In the genomic region with DNA sequence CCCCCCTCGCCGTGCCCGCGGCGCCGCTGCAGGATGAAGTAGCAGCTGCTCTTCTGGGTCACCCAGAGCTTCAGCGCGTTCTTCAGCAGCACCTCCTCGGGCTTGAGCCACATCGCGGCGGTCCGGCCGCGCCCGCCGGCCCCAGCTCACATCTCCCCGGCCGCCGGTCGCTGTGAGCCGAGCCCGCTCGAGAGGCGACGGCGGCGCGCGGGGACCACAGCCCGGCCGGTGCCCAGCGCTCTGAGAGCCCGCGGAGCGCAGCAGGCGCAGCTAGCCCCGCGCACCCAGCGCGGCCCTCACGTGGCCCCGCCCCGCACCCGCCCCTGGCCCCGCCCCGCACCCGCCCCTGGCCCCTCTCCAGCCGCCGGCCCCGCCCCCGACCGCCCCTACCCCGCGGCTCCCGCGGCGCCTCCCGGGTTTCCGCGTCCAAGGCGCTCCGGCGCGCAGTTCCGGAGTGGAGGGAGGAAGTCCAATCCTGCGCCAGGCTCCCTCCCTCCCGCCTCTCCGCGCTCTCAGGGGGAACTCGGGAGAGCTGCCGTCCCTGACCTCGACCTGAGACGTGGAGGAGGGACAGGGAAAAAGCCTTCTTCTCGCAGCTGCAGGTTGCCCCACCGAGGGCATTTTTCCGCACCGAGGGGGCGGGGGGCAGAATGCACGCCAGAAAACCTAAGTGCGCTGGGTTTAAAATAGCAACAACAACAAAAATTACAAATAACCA, we compare ENCODE assay signal across 1 cellular context.
TF ChIP-seq lines count a peak whose summit lies in the region.

A gene (minus strand): TSS at position 242 of the 718 bp plus-strand sequence. CDS start 129 bp downstream, at position 113.

TF ChIP-seq in K562, 482 proteins besides CTCF, POLR2A, EP300 and RAD21 (continued from another document and continues in another):
- TF ChIP-seq, protein P1, sequence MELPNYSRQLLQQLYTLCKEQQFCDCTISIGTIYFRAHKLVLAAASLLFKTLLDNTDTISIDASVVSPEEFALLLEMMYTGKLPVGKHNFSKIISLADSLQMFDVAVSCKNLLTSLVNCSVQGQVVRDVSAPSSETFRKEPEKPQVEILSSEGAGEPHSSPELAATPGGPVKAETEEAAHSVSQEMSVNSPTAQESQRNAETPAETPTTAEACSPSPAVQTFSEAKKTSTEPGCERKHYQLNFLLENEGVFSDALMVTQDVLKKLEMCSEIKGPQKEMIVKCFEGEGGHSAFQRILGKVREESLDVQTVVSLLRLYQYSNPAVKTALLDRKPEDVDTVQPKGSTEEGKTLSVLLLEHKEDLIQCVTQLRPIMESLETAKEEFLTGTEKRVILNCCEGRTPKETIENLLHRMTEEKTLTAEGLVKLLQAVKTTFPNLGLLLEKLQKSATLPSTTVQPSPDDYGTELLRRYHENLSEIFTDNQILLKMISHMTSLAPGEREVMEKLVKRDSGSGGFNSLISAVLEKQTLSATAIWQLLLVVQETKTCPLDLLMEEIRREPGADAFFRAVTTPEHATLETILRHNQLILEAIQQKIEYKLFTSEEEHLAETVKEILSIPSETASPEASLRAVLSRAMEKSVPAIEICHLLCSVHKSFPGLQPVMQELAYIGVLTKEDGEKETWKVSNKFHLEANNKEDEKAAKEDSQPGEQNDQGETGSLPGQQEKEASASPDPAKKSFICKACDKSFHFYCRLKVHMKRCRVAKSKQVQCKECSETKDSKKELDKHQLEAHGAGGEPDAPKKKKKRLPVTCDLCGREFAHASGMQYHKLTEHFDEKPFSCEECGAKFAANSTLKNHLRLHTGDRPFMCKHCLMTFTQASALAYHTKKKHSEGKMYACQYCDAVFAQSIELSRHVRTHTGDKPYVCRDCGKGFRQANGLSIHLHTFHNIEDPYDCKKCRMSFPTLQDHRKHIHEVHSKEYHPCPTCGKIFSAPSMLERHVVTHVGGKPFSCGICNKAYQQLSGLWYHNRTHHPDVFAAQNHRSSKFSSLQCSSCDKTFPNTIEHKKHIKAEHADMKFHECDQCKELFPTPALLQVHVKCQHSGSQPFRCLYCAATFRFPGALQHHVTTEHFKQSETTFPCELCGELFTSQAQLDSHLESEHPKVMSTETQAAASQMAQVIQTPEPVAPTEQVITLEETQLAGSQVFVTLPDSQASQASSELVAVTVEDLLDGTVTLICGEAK (IDR thresholded peaks at IDR 0.05) = peak; percentile 80
- TF ChIP-seq, protein P1 (CRISPR knock-in tag; IDR thresholded peaks at IDR 0.05) = no peak
- TF ChIP-seq NRF1 (conservative IDR thresholded peaks at IDR 0.05 in 1 of 2, IDR thresholded peaks at IDR 0.05 in 1 of 2) = peak; percentile 69 to 75
- TF ChIP-seq STAG1 (CRISPR knock-in tag; IDR thresholded peaks at IDR 0.05; ENCODE audit: borderline replicate concordance) = no peak
- TF ChIP-seq EGR1 (conservative IDR thresholded peaks at IDR 0.05) = 0 out of 2 replicates have a peak, but pooled peaks have one; percentile 20
- no peak for TF ChIP-seq EHMT2 (IDR thresholded peaks at IDR 0.05)
- TF ChIP-seq ZBED1 (IDR thresholded peaks at IDR 0.05) = no peak
- TF ChIP-seq RBBP5 (IDR thresholded peaks at IDR 0.05; ENCODE audit: borderline replicate concordance, insufficient read depth, low read length, poor library complexity, severe bottlenecking) = no peak
- TF ChIP-seq POLR2G (IDR thresholded peaks at IDR 0.05; ENCODE audit: low read depth, low read length) = peak; percentile 74
- TF ChIP-seq ETV1 (tag; conservative IDR thresholded peaks at IDR 0.05; ENCODE audit: low read depth) = peak; percentile 58
- TF ChIP-seq RB1 (IDR thresholded peaks at IDR 0.05; ENCODE audit: low read depth) = peak; percentile 37
- TF ChIP-seq, protein P2, sequence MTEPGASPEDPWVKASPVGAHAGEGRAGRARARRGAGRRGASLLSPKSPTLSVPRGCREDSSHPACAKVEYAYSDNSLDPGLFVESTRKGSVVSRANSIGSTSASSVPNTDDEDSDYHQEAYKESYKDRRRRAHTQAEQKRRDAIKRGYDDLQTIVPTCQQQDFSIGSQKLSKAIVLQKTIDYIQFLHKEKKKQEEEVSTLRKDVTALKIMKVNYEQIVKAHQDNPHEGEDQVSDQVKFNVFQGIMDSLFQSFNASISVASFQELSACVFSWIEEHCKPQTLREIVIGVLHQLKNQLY (CRISPR knock-in tag; conservative IDR thresholded peaks at IDR 0.05) = no peak
- TF ChIP-seq MAZ (CRISPR knock-in tag; conservative IDR thresholded peaks at IDR 0.05 in 1 of 2, IDR thresholded peaks at IDR 0.05 in 1 of 2) = peak; percentile 62 to 64; a peak in 3 of 4 replicates
- TF ChIP-seq TRIM24 (IDR thresholded peaks at IDR 0.05) = no peak
- peak; percentile 73 for TF ChIP-seq ELF1 (tag; IDR thresholded peaks at IDR 0.05)
- TF ChIP-seq GABPB1 (CRISPR knock-in tag; IDR thresholded peaks at IDR 0.05) = peak; percentile 62
- peak; percentile 37 for TF ChIP-seq POLR2B (IDR thresholded peaks at IDR 0.05; ENCODE audit: low read depth, partially characterized antibody)
- no peak for TF ChIP-seq POU5F1 (IDR thresholded peaks at IDR 0.05; ENCODE audit: borderline replicate concordance, low read depth, low read length, partially characterized antibody)
- TF ChIP-seq, protein P3, sequence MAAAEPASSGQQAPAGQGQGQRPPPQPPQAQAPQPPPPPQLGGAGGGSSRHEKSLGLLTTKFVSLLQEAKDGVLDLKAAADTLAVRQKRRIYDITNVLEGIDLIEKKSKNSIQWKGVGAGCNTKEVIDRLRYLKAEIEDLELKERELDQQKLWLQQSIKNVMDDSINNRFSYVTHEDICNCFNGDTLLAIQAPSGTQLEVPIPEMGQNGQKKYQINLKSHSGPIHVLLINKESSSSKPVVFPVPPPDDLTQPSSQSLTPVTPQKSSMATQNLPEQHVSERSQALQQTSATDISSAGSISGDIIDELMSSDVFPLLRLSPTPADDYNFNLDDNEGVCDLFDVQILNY (CRISPR knock-in tag; IDR thresholded peaks at IDR 0.05) = no peak
- TF ChIP-seq, protein P4, sequence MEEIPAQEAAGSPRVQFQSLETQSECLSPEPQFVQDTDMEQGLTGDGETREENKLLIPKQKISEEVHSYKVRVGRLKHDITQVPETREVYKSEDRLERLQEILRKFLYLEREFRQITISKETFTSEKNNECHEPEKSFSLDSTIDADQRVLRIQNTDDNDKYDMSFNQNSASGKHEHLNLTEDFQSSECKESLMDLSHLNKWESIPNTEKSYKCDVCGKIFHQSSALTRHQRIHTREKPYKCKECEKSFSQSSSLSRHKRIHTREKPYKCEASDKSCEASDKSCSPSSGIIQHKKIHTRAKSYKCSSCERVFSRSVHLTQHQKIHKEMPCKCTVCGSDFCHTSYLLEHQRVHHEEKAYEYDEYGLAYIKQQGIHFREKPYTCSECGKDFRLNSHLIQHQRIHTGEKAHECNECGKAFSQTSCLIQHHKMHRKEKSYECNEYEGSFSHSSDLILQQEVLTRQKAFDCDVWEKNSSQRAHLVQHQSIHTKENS (CRISPR knock-in tag; IDR thresholded peaks at IDR 0.05) = no peak
- TF ChIP-seq, protein P5, sequence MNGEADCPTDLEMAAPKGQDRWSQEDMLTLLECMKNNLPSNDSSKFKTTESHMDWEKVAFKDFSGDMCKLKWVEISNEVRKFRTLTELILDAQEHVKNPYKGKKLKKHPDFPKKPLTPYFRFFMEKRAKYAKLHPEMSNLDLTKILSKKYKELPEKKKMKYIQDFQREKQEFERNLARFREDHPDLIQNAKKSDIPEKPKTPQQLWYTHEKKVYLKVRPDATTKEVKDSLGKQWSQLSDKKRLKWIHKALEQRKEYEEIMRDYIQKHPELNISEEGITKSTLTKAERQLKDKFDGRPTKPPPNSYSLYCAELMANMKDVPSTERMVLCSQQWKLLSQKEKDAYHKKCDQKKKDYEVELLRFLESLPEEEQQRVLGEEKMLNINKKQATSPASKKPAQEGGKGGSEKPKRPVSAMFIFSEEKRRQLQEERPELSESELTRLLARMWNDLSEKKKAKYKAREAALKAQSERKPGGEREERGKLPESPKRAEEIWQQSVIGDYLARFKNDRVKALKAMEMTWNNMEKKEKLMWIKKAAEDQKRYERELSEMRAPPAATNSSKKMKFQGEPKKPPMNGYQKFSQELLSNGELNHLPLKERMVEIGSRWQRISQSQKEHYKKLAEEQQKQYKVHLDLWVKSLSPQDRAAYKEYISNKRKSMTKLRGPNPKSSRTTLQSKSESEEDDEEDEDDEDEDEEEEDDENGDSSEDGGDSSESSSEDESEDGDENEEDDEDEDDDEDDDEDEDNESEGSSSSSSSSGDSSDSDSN (IDR thresholded peaks at IDR 0.05; ENCODE audit: borderline replicate concordance in 1 of 2, low read depth in 2 of 2, low read length in 2 of 2) = peak in 1 of 2 experiments; percentile 51; a peak in 2 of 4 replicates
- peak; percentile 62; the same call in 1 of the 2 replicates for TF ChIP-seq PHF8 (IDR thresholded peaks at IDR 0.05; ENCODE audit: borderline replicate concordance, low read length)
- TF ChIP-seq, protein P6, sequence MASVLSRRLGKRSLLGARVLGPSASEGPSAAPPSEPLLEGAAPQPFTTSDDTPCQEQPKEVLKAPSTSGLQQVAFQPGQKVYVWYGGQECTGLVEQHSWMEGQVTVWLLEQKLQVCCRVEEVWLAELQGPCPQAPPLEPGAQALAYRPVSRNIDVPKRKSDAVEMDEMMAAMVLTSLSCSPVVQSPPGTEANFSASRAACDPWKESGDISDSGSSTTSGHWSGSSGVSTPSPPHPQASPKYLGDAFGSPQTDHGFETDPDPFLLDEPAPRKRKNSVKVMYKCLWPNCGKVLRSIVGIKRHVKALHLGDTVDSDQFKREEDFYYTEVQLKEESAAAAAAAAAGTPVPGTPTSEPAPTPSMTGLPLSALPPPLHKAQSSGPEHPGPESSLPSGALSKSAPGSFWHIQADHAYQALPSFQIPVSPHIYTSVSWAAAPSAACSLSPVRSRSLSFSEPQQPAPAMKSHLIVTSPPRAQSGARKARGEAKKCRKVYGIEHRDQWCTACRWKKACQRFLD (CRISPR knock-in tag; IDR thresholded peaks at IDR 0.05) = no peak
- TF ChIP-seq ZNF445 (CRISPR knock-in tag; IDR thresholded peaks at IDR 0.05; ENCODE audit: low read depth) = no peak
- TF ChIP-seq ZKSCAN3 (CRISPR knock-in tag; IDR thresholded peaks at IDR 0.05) = no peak
- TF ChIP-seq GABPA (tag; conservative IDR thresholded peaks at IDR 0.05; ENCODE audit: low read depth) = peak; percentile 86
- TF ChIP-seq SIN3A (IDR thresholded peaks at IDR 0.05; ENCODE audit: borderline replicate concordance in 2 of 2, control insufficient read depth in 1 of 2, low read depth in 2 of 2, low read length in 2 of 2) = no peak
- TF ChIP-seq DNMT1 (IDR thresholded peaks at IDR 0.05) = no peak
- TF ChIP-seq ZNF274 (IDR thresholded peaks at IDR 0.05; ENCODE audit: borderline replicate concordance, low read depth, low read length) = no peak
- TF ChIP-seq HNRNPLL (IDR thresholded peaks at IDR 0.05; ENCODE audit: low read depth, low read length, poor library complexity, severe bottlenecking) = peak; percentile 90
- no peak for TF ChIP-seq PYGO2 (tag; IDR thresholded peaks at IDR 0.05)
- TF ChIP-seq CHD2 (IDR thresholded peaks at IDR 0.05; ENCODE audit: low read depth, low read length) = no peak
- no peak for TF ChIP-seq FOXJ2 (tag; IDR thresholded peaks at IDR 0.05)
- TF ChIP-seq SPI1 (IDR thresholded peaks at IDR 0.05; ENCODE audit: borderline replicate concordance, low read depth, low read length) = peak; percentile 77; the same call in 1 of the 2 replicates
- TF ChIP-seq SP2 (IDR thresholded peaks at IDR 0.05; ENCODE audit: extremely low read depth, low read depth, low read length, poor library complexity, severe bottlenecking) = no peak
- TF ChIP-seq ZNF224 (CRISPR knock-in tag; IDR thresholded peaks at IDR 0.05) = no peak
- TF ChIP-seq SIX5 (IDR thresholded peaks at IDR 0.05; ENCODE audit: borderline replicate concordance in 1 of 2, insufficient read depth in 1 of 2, low read depth in 1 of 2, low read length in 2 of 2) = no peak
- no peak for TF ChIP-seq U2AF1 (optimal IDR thresholded peaks at IDR 0.05; ENCODE audit: low read depth, low read length)
- TF ChIP-seq ZBTB7A (IDR thresholded peaks at IDR 0.05; ENCODE audit: borderline replicate concordance, control insufficient read depth, low read depth, low read length) = peak; percentile 23; the same call in 1 of the 2 replicates
- TF ChIP-seq, protein P7, sequence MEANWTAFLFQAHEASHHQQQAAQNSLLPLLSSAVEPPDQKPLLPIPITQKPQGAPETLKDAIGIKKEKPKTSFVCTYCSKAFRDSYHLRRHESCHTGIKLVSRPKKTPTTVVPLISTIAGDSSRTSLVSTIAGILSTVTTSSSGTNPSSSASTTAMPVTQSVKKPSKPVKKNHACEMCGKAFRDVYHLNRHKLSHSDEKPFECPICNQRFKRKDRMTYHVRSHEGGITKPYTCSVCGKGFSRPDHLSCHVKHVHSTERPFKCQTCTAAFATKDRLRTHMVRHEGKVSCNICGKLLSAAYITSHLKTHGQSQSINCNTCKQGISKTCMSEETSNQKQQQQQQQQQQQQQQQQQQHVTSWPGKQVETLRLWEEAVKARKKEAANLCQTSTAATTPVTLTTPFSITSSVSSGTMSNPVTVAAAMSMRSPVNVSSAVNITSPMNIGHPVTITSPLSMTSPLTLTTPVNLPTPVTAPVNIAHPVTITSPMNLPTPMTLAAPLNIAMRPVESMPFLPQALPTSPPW (CRISPR knock-in tag; IDR thresholded peaks at IDR 0.05) = peak; percentile 75
- TF ChIP-seq ELF2 (CRISPR knock-in tag; IDR thresholded peaks at IDR 0.05) = 0 out of 2 replicates have a peak, but pooled peaks have one; percentile 41
- no peak for TF ChIP-seq ZC3H11A (IDR thresholded peaks at IDR 0.05; ENCODE audit: low read depth, low read length)
